Comparison of ENCODE assay signal across 24 cellular contexts in the genomic region with DNA sequence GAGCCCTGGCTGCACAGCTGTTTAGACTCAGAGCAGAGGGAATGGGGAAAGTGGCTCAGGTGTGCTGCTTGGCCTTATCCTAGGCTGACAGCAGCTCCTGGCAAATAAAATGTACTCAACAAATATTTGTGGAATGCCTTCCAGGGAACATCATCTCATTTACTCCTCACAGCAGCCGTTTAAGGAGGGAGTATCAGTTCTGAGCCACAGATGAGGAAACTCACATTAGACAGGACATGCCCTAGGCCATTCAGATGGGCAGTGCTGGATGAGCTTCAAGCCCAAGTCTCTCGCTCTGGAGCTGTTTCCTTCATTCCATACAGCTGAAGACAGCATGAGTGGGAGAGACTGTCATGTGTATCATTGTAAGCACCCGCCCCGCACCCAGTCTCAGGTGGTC.
DNase-seq lines count a peak whose midpoint lies in the region; ATAC-seq and TF ChIP-seq lines count a peak whose summit lies in the region.
"Had no signal": no experiment of that assay in that cellular context is flagged by ENCODE, and none has a peak within 500 bp of the region (broad histone marks: within the 10 kb centered on the region; RNA-seq: fewer than 3 reads in every experiment).

No MANE protein-coding gene starts in this region.

- intact Hi-C loops in left colon (cut with DNase I, micrococcal nuclease), result no loop called here

- H3K4me3 ChIP-seq in LNCaP clone FGC (ENCODE audit: low read depth, low read length), result no peak overlapping the region
- no peak overlapping the region for H3K4me3 ChIP-seq in epithelial cell of esophagus (ENCODE audit: low read length)
- H3K4me3 ChIP-seq: A549; BLaER1 treated with 17β-estradiol and CSF1 and Interleukin-3, amounts not matched to agents 10 nM and 100 nM; PC-9 had no signal

- ATAC-seq in left colon, result no peak
- ATAC-seq in HG03097 (IDR thresholded peaks at IDR 0.05; ENCODE audit: low FRiP score, unreplicated experiment), result no peak
- ATAC-seq: A549 had no signal

- TF ChIP-seq CTCF in LNCaP clone FGC (IDR thresholded peaks at IDR 0.05; ENCODE audit: control insufficient read depth, extremely low read depth, insufficient read depth) (no peak), epithelial cell of esophagus (IDR thresholded peaks at IDR 0.05; ENCODE audit: insufficient read depth, low read depth, low read length, missing control alignments) (no peak)

- peak; percentile 89 for DNase-seq in LNCaP clone FGC (ENCODE audit: low read depth)
- DNase-seq in RPMI7951 (ENCODE audit: low read depth), result peak; percentile 20
- peak; percentile 74 for DNase-seq in epithelial cell of esophagus (ENCODE audit: low read depth)
- DNase-seq in kidney tubule cell (ENCODE audit: low spot score), result peak; percentile 22
- no peak for DNase-seq in SKM-1 treated with dmso at 0.1 percent for 144 hours (lab: John Stamatoyannopoulos, UW; ENCODE audit: unreplicated experiment)
- no peak for DNase-seq in left colon
- DNase-seq: Caco-2; CD4-positive, alpha-beta memory T cell; DMS79 treated with DMSO at 0.1 percent for 48 hours; NCI-H1092 treated with DMSO at 0.1 percent for 48 hours; NCI-H1436; NCI-H187; NCI-H2081 treated with DMSO at 0.1 percent for 48 hours; NCI-H2171; NCI-H345; NCI-H524; NCI-H774; NK-92 treated with Interleukin-12 subunit alpha and Interleukin-12 subunit beta, amount 100 ng/mL, for 24 hours; PC-9; RPMI8226; SHP77 had no signal

Comparison
In these comparisons a context has a peak if more than half of its experiments do, and no peak if none do; other contexts are left out.
1. DNase-seq: peak in LNCaP clone FGC (single experiment), RPMI7951 (single experiment), epithelial cell of esophagus (single experiment) and kidney tubule cell (single experiment); none in SKM-1 treated with dmso at 0.1 percent for 144 hours (single experiment) and left colon (0 of 2).